In the genomic region with DNA sequence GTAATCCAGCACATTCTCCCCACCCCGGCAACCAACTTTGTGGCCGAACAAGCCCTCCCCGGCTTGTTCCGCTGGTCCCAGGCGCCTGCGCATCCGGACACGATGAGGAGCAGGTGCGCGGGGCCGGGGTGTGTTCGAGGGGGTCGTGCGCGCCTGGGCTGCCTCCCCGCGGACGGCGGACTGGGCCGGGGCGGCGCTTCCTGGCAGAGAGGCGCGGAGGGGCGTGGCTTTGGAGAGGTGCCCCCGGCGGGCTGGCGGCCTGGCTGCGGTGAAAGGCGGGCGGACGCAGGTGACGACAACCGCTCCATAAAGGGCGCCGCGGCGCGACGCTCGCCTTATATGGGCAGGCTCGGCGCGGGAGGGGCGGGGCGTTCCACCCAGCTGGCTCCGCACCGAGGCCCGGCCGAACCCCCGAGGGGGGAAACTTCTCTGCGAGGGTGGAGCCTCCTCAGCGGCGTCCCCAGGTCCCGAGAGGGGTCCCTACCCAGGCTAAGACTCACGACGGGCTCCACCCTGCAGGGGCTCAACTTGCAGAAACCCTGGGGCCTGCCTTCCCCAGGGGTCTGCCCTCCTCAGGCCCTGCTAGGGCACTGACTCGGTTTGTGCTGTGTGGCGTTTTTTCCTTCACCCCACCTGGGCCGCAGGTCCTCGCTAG, we compare ENCODE assay signal across 8 cellular contexts. TPM values are rescaled to one million over a fixed set of nuclear protein-coding genes. Genes with fewer than 3 reads are reported as not detected.
DNase-seq lines count a peak whose midpoint lies in the region; ATAC-seq and TF ChIP-seq lines count a peak whose summit lies in the region.

No MANE protein-coding gene starts in this region.

- peaks cover 51 to 89% (median 79%) of the 10 kb centered on the region in 6 donors for H3K4me1 ChIP-seq in spleen

- H3K4me3 ChIP-seq in GM12865 (ENCODE audit: low read depth, low read length): peak overlapping the region; percentile 72
- peak overlapping the region; percentile 19 to 71 (median 46) for H3K4me3 ChIP-seq in spleen

- DNase-seq in GM12865 (ENCODE audit: low read depth) (peak; percentile 97), NCI-H2171 (lab: John Stamatoyannopoulos, UW) (peak; percentile 98), caudate nucleus (lab: John Stamatoyannopoulos, UW) (peak in 59 of 61 donors; percentile 9 to 93 (median 74)), iris pigment epithelial cell (ENCODE audit: low read depth) (peak; percentile 87), spleen (peak; percentile 100)
- peak; percentile 84 to 88 (median 88) for DNase-seq in activated CD4-positive, CD25-positive, alpha-beta regulatory T cell (lab: John Stamatoyannopoulos, UW)

- H3K36me3 ChIP-seq in spleen: no peaks in the 10 kb centered on the region

- TF ChIP-seq CTCF in GM12865 (IDR thresholded peaks at IDR 0.05; ENCODE audit: insufficient read depth, low read depth, low read length, missing control alignments): peak; percentile 6
- TF ChIP-seq CTCF in spleen (IDR thresholded peaks at IDR 0.05 in 8 of 11, conservative IDR thresholded peaks at IDR 0.05 in 3 of 11): peak in 5 of 11 experiments; percentile 40 to 70 (median 62)

- 0 to 2% (median 2%) methylated on average over 12 to 61 of the region's 61 CpGs for WGBS in spleen, 5 donors

- H3K27ac ChIP-seq in caudate nucleus (ENCODE audit: low read depth, low read length) (peak overlapping the region; percentile 90), spleen (peak overlapping the region; percentile 76 to 98 (median 96))

- peak in 1 of 3 donors; percentile 62 for TF ChIP-seq POLR2A in spleen (IDR thresholded peaks at IDR 0.05)

- ATAC-seq in HG02885 (IDR thresholded peaks at IDR 0.05; ENCODE audit: poor library complexity, unreplicated experiment): peak; percentile 75
- ATAC-seq in GM18870 (IDR thresholded peaks at IDR 0.05; ENCODE audit: unreplicated experiment): no peak

- intact Hi-C loops in spleen (cut with DNase I; ENCODE audit: low total_unique reads): loop anchor here (5.0 kb wide), 1 partner anchor 68 kb away; a partner anchor contains a TSS

- H3K9me3 ChIP-seq in spleen: no peaks in the 10 kb centered on the region

- H3K27me3 ChIP-seq in spleen (replicated peaks in 1 of 7): no peaks in the 10 kb centered on the region

RNA-seq across cellular contexts. Expression of a gene that starts 26.4 kb away (rescaled TPM):
- 10 to 100 TPM; 52.6 to 87.1 (median 64.6) TPM for total RNA-seq in spleen
- polyA plus RNA-seq in spleen: 100 to 1,000 TPM in 1 of 3 donors, 10 to 100 TPM in 2; 70.5 to 105 (median 90.1) TPM

RNA-seq across cellular contexts. Expression of a gene that starts 51.8 kb away (rescaled TPM):
- total RNA-seq in spleen: 10 to 100 TPM; 19.4 to 42.0 (median 27.0) TPM
- 1 to 10 TPM; 1.1 to 3.0 (median 1.5) TPM for polyA plus RNA-seq in spleen
